ENCODE assay signal across 2 cellular contexts in the genomic region with DNA sequence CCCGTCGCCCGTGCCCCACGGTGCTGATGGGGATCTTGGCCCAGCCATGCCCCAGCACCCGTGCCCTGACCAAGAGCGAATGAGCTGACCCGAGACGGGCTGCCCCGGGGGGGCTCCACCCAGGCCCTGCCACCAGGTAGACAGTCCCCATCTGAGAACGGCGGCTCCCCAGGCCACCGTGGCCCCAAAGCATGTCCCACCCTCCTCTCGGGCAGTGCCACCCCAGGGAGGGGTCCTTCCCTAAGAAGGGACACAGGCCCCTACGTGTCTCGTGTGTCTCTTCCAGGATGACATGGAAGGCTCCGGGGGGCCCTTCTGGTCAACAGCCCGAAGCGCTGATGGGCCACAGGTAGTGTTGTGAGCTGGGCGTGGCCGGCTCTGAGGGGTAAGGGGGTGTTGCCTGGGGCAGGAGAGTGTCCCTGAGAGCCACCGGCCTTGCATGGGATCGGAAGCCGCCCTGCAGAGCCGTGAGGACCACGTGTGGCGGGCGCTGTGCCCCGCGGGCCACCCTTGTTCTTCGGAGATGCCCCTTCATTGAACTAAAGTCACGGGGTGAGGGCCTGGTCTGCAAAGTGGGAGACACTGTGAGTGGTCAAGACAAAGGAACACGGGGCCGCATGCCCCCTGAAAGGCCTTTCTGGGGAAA.
TF ChIP-seq lines count a peak whose summit lies in the region.

No MANE protein-coding gene starts in this region.

TF ChIP-seq in HepG2, 621 proteins besides CTCF, POLR2A, EP300 and RAD21:
- TF ChIP-seq AGO2 (optimal IDR thresholded peaks at IDR 0.05; ENCODE audit: low read depth, low read length): peak; percentile 80
- no peak for TF ChIP-seq ZBTB21 (CRISPR knock-in tag; IDR thresholded peaks at IDR 0.05)
- TF ChIP-seq, protein P1, sequence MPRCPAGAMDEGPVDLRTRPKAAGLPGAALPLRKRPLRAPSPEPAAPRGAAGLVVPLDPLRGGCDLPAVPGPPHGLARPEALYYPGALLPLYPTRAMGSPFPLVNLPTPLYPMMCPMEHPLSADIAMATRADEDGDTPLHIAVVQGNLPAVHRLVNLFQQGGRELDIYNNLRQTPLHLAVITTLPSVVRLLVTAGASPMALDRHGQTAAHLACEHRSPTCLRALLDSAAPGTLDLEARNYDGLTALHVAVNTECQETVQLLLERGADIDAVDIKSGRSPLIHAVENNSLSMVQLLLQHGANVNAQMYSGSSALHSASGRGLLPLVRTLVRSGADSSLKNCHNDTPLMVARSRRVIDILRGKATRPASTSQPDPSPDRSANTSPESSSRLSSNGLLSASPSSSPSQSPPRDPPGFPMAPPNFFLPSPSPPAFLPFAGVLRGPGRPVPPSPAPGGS (CRISPR knock-in tag; IDR thresholded peaks at IDR 0.05): no peak
- 0 out of 2 replicates have a peak, but pooled peaks have one; percentile 16 for TF ChIP-seq HNRNPL (IDR thresholded peaks at IDR 0.05; ENCODE audit: low read depth, low read length)

TF ChIP-seq in HEK293T, 16 proteins besides CTCF, POLR2A, EP300 and RAD21:
- no peak for TF ChIP-seq ELF4 (IDR thresholded peaks at IDR 0.05)
- TF ChIP-seq LEF1 (IDR thresholded peaks at IDR 0.05; ENCODE audit: borderline replicate concordance): no peak
- TF ChIP-seq ARNT (IDR thresholded peaks at IDR 0.05): no peak
